ENCODE assay signal across 9 cellular contexts in genomic region chr11:64963072-64963631, GRCh38. TPM values are rescaled to one million over a fixed set of nuclear protein-coding genes. Genes with fewer than 3 reads are reported as not detected.
"Had no signal": no experiment of that assay in that cellular context is flagged by ENCODE, and none has a peak within 500 bp of the region (broad histone marks: within the 10 kb centered on the region; RNA-seq: fewer than 3 reads in every experiment).

No MANE protein-coding gene starts in this region.

- FAIRE-seq: G401.6, GM12878, GM12891, GM12892, GM18507, GM19239 had no signal

- H3K4me3 ChIP-seq: GM12878 had no signal

- DNase-seq: GDM1, GF-D8 had no signal

- ATAC-seq: GM12878 had no signal

RNA-seq across cellular contexts. Expression of gene MAJIN, which starts 8.8 kb away (rescaled TPM):
- total RNA-seq: G401, GM12878 had no signal

RNA-seq across cellular contexts. Expression of gene GPHA2, which starts 27.5 kb away (rescaled TPM):
- total RNA-seq: GM12878 had no signal
- polyA plus RNA-seq: GM12878 had no signal
